Comparison of ENCODE assay signal across 8 cellular contexts in genomic region chr10:50625663-50626062, GRCh38. TPM values are rescaled to one million over a fixed set of nuclear protein-coding genes. Genes with fewer than 3 reads are reported as not detected.
DNase-seq lines count a peak whose midpoint lies in the region; TF ChIP-seq lines count a peak whose summit lies in the region.

No MANE protein-coding gene starts in this region.

- H3K9me3 Mint-ChIP-seq in endothelial cell (ENCODE audit: unreplicated experiment) (no peaks in the 10 kb centered on the region), neural crest cell (no peaks in the 10 kb centered on the region)

- no peaks in the 10 kb centered on the region for H3K9me3 ChIP-seq in Peyer's patch

- no peaks in the 10 kb centered on the region for H3K27me3 ChIP-seq in Peyer's patch

- peak overlapping the region; percentile 96 to 99 (median 98) for H3K27ac ChIP-seq in Peyer's patch

- peak overlapping the region; percentile 92 for H3K4me3 Mint-ChIP-seq in endothelial cell (ENCODE audit: unreplicated experiment)
- H3K4me3 Mint-ChIP-seq in neural crest cell = peak overlapping the region; percentile 99

- H3K4me1 ChIP-seq in Peyer's patch = peaks cover 0 to 16% (median 2%) of the 10 kb centered on the region in 4 donors

- H3K36me3 Mint-ChIP-seq in endothelial cell (ENCODE audit: low read depth, unreplicated experiment) = no peaks in the 10 kb centered on the region
- peaks cover 4% of the 10 kb centered on the region for H3K36me3 Mint-ChIP-seq in neural crest cell (ENCODE audit: low read depth)

- H3K27ac Mint-ChIP-seq in endothelial cell (ENCODE audit: unreplicated experiment) (peak overlapping the region; percentile 96), neural crest cell (ENCODE audit: unreplicated experiment) (peak overlapping the region; percentile 98)

- H3K27me3 Mint-ChIP-seq in endothelial cell (ENCODE audit: unreplicated experiment) (peaks cover 13% of the 10 kb centered on the region), neural crest cell (ENCODE audit: low read depth) (peaks cover 2% of the 10 kb centered on the region)

- no peak for TF ChIP-seq POLR2A in Peyer's patch (IDR thresholded peaks at IDR 0.05)

- H3K4me3 ChIP-seq in Peyer's patch = peak overlapping the region; percentile 82 to 96 (median 92)

- H3K4me1 Mint-ChIP-seq in endothelial cell (ENCODE audit: unreplicated experiment) (peaks cover 10% of the 10 kb centered on the region), neural crest cell (peaks cover 23% of the 10 kb centered on the region)

- H3K36me3 ChIP-seq in Peyer's patch = no peaks in the 10 kb centered on the region

- TF ChIP-seq CTCF in Peyer's patch (IDR thresholded peaks at IDR 0.05) = no peak
- no peak for TF ChIP-seq CTCF in endothelial cell (IDR thresholded peaks at IDR 0.05; ENCODE audit: unreplicated experiment)
- TF ChIP-seq CTCF in neural crest cell (conservative IDR thresholded peaks at IDR 0.05) = no peak

- peak; percentile 57 for DNase-seq in DMS53 (lab: John Stamatoyannopoulos, UW)
- no peak for DNase-seq in DMS53 treated with DMSO at 0.1 percent for 48 hours (lab: John Stamatoyannopoulos, UW; ENCODE audit: unreplicated experiment)
- no peak for DNase-seq in Peyer's patch
- no peak for DNase-seq in endothelial cell (ENCODE audit: low spot score)
- DNase-seq in neural crest cell (ENCODE audit: low read depth, low spot score) = no peak
- no peak for DNase-seq in NCI-H526 treated with DMSO at 0.1 percent for 48 hours (lab: John Stamatoyannopoulos, UW)
- no peak for DNase-seq in hippocampal formation (lab: John Stamatoyannopoulos, UW)
- DNase-seq in hypothalamus (lab: John Stamatoyannopoulos, UW) = no peak

RNA-seq across cellular contexts. Expression of gene SGMS1, which starts 1.9 kb away (rescaled TPM):
- total RNA-seq in Peyer's patch (100 to 1,000 TPM in 1 of 4 donors, 10 to 100 TPM in 3; 73.4 to 117 (median 88.4) TPM), endothelial cell (ENCODE audit: unreplicated experiment) (12.4 TPM), neural crest cell (14.2 and 14.4 TPM in 2 replicates)
